Comparison of ENCODE assay signal across 10 cellular contexts in the genomic region with DNA sequence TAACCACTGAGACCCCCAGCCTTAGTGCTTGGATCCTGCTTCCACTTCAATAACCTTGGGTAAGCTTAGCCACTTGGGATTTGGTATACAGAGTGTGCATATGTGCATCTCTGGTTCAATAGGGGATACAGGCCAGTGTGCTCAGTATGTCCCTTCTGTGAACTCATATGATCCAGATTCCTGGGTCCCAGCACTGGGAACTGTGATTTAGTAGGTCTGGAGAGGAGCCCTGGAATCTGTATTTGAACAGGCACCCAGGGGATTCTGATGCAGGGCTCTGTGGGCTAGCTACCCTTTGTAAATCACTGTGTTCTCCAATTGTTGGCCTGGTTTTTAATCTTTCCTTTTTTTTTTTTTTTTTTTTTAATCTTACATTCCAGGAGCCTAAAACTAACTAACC. TPM values are rescaled to one million over a fixed set of nuclear protein-coding genes. Genes with fewer than 3 reads are reported as not detected.
"Had no signal": no experiment of that assay in that cellular context is flagged by ENCODE, and none has a peak within 500 bp of the region (broad histone marks: within the 10 kb centered on the region; RNA-seq: fewer than 3 reads in every experiment).

No MANE protein-coding gene starts in this region.

- ATAC-seq: GM23338 had no signal

- H3K27ac Mint-ChIP-seq: GM23338, H9, HFFc6 had no signal

- H3K9me3 Mint-ChIP-seq: H9, HFFc6 had no signal

- H2AFZ ChIP-seq: GM23338 had no signal

- H3K4me2 ChIP-seq: GM23338 had no signal

- DNase-seq: H9, HCEC 1CT, HFFc6, KG1 had no signal

- H3K4me1 Mint-ChIP-seq: GM23338, IgD-negative memory B cell had no signal

- H3K4me3 Mint-ChIP-seq: GM23338, H9, HFFc6, IgD-negative memory B cell had no signal

- H3K4me3 ChIP-seq: GM23338 had no signal

- FAIRE-seq: H1, H54, HTR-8/SVneo had no signal

RNA-seq across cellular contexts. Expression of a gene that starts 9.8 kb away (rescaled TPM):
- total RNA-seq: GM23338, H1, H9, HFFc6, HT-29 had no signal
- polyA plus RNA-seq: H1, IgD-negative memory B cell had no signal

RNA-seq across cellular contexts. Expression of a gene that starts 11.0 kb away (rescaled TPM):
- total RNA-seq: GM23338, H1, H9, HFFc6, HT-29 had no signal
- polyA plus RNA-seq: H1, IgD-negative memory B cell had no signal
